In the genomic region with DNA sequence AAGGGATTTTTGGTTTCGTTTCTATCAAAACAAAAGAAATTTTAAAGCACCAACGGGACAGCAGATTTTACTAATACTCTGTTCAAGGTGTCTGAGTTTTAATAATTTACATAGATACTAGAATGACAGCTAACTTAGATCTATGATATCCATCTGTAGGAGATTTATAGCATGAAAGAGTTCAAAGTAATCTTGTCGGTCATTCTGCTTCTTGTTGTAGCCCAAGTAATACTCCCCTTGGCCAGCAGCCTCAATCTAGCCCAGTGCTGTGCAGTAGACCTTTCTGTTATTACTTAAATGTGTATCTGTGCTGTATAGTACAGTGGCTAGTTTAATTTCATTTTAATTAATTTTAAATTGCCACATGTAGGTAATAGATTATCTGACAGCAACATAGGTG, we compare ENCODE assay signal across 11 cellular contexts.
"Had no signal": no experiment of that assay in that cellular context is flagged by ENCODE, and none has a peak within 500 bp of the region (broad histone marks: within the 10 kb centered on the region; RNA-seq: fewer than 3 reads in every experiment).

No MANE protein-coding gene starts in this region.

- H3K9me3 ChIP-seq: ascending aorta, gastroesophageal sphincter, right atrium auricular region, transverse colon had no signal

- H3K27ac Mint-ChIP-seq: activated naive CD8-positive, alpha-beta T cell treated with anti-CD3 and anti-CD28 coated beads, Interleukin-2, amount 10 ng/mL, durations not matched to agents 7 days and 5 days had no signal

- ATAC-seq: activated T-cell treated with anti-CD3 and anti-CD28 coated beads, Interleukin-2, amount 50 U/mL, for 4 hours; gastroesophageal sphincter; left ventricle myocardium superior had no signal

- H3K4me3 ChIP-seq: ascending aorta, gastroesophageal sphincter, right atrium auricular region, transverse colon had no signal

- H3K27me3 ChIP-seq: ascending aorta, gastroesophageal sphincter, right atrium auricular region, transverse colon had no signal

- H3K27ac ChIP-seq: ascending aorta, gastroesophageal sphincter, right atrium auricular region, transverse colon had no signal

- DNase-seq: activated CD4-positive, CD25-positive, alpha-beta regulatory T cell; activated gamma-delta T cell treated with Interleukin-2 at 50 U/mL for 16 hours; activated naive CD8-positive, alpha-beta T cell treated with anti-CD3 and anti-CD28 coated beads, Interleukin-2, amount 10 ng/mL, durations not matched to agents 7 days and 5 days; activated T-cell treated with anti-CD3 and anti-CD28 coated beads, Interleukin-2, amount 50 U/mL, for 4 hours; kidney; left ventricle myocardium superior; small intestine; transverse colon had no signal

- H3K9me3 Mint-ChIP-seq: activated naive CD8-positive, alpha-beta T cell treated with anti-CD3 and anti-CD28 coated beads, Interleukin-2, amount 10 ng/mL, durations not matched to agents 7 days and 5 days; activated T-cell treated with anti-CD3 and anti-CD28 coated beads, Interleukin-2, amount 50 U/mL, for 4 hours had no signal

- H3K4me3 Mint-ChIP-seq: activated naive CD8-positive, alpha-beta T cell treated with anti-CD3 and anti-CD28 coated beads, Interleukin-2, amount 10 ng/mL, durations not matched to agents 7 days and 5 days; activated T-cell treated with anti-CD3 and anti-CD28 coated beads, Interleukin-2, amount 50 U/mL, for 4 hours had no signal

- H3K27me3 Mint-ChIP-seq: activated naive CD8-positive, alpha-beta T cell treated with anti-CD3 and anti-CD28 coated beads, Interleukin-2, amount 10 ng/mL, durations not matched to agents 7 days and 5 days had no signal
